Comparison of ENCODE assay signal across 25 cellular contexts in genomic region chr22:30029512-30029911, GRCh38. TPM values are rescaled to one million over a fixed set of nuclear protein-coding genes. Genes with fewer than 3 reads are reported as not detected.
"Had no signal": no experiment of that assay in that cellular context is flagged by ENCODE, and none has a peak within 500 bp of the region (broad histone marks: within the 10 kb centered on the region; RNA-seq: fewer than 3 reads in every experiment).

No MANE protein-coding gene starts in this region.

- ATAC-seq: activated T-cell treated with anti-CD3 and anti-CD28 coated beads, Interleukin-2, amount 50 U/mL, for 4 hours; Panc1; Right ventricle myocardium inferior; T-cell had no signal

- H3K27ac Mint-ChIP-seq: activated CD4-positive, alpha-beta memory T cell treated with anti-CD3 and anti-CD28 coated beads for 36 hours; activated CD4-positive, alpha-beta T cell treated with anti-CD3 and anti-CD28 coated beads, Interleukin-2, amount 10 ng/mL, durations not matched to agents 7 days and 5 days; activated naive CD4-positive, alpha-beta T cell treated with anti-CD3 and anti-CD28 coated beads for 36 hours had no signal

- H3K27me3 Mint-ChIP-seq: activated CD4-positive, alpha-beta memory T cell treated with anti-CD3 and anti-CD28 coated beads for 36 hours; activated CD4-positive, alpha-beta T cell treated with anti-CD3 and anti-CD28 coated beads, Interleukin-2, amount 10 ng/mL, durations not matched to agents 7 days and 5 days; activated naive CD8-positive, alpha-beta T cell; T-cell had no signal

- H3K4me3 Mint-ChIP-seq: activated CD4-positive, alpha-beta memory T cell treated with anti-CD3 and anti-CD28 coated beads for 36 hours; activated CD4-positive, alpha-beta T cell treated with anti-CD3 and anti-CD28 coated beads, Interleukin-2, amount 10 ng/mL, durations not matched to agents 7 days and 5 days; activated naive CD4-positive, alpha-beta T cell treated with anti-CD3 and anti-CD28 coated beads for 36 hours; activated naive CD8-positive, alpha-beta T cell; activated T-cell treated with anti-CD3 and anti-CD28 coated beads, Interleukin-2, amount 50 U/mL, for 4 hours; T-cell had no signal

- H3K4me2 ChIP-seq: KMS-11 had no signal

- H3K27ac ChIP-seq: KMS-11, SK-N-MC, VCaP had no signal

- H3K4me1 Mint-ChIP-seq: T-cell had no signal

- H3K4me3 ChIP-seq: SK-N-MC had no signal

- H3K9ac ChIP-seq: KMS-11 had no signal

- DNase-seq: activated CD4-positive, alpha-beta memory T cell treated with anti-CD3 and anti-CD28 coated beads for 36 hours; activated CD4-positive, alpha-beta T cell treated with anti-CD3 and anti-CD28 coated beads, Interleukin-2, amount 10 ng/mL, durations not matched to agents 7 days and 5 days; activated CD4-positive, CD25-positive, alpha-beta regulatory T cell; activated CD8-positive, alpha-beta memory T cell treated with anti-CD3 and anti-CD28 coated beads for 24 hours; activated gamma-delta T cell; activated naive CD4-positive, alpha-beta T cell treated with anti-CD3 and anti-CD28 coated beads for 36 hours; activated T-cell treated with anti-CD3 and anti-CD28 coated beads, Interleukin-2, amount 50 U/mL, for 4 hours; MV-4-11; NCI-H1105; NCI-H1436 treated with DMSO at 0.1 percent for 48 hours; NCI-H187; NCI-H2081; NCI-H510A treated with DMSO at 0.1 percent for 48 hours; NCI-H69; NK-92 treated with Interleukin-12 subunit alpha and Interleukin-12 subunit beta, amount 100 ng/mL, for 24 hours; OCI-M1; RPMI8226; T-cell had no signal

- H3K9me3 Mint-ChIP-seq: activated CD4-positive, alpha-beta memory T cell treated with anti-CD3 and anti-CD28 coated beads for 36 hours; activated CD4-positive, alpha-beta T cell treated with anti-CD3 and anti-CD28 coated beads, Interleukin-2, amount 10 ng/mL, durations not matched to agents 7 days and 5 days; activated naive CD4-positive, alpha-beta T cell treated with anti-CD3 and anti-CD28 coated beads for 36 hours; activated T-cell treated with anti-CD3 and anti-CD28 coated beads, Interleukin-2, amount 50 U/mL, for 4 hours; T-cell had no signal

RNA-seq across cellular contexts. Expression of gene HORMAD2, which starts 50.8 kb away (rescaled TPM):
- total RNA-seq: activated CD4-positive, alpha-beta memory T cell treated with anti-CD3 and anti-CD28 coated beads for 36 hours; activated CD4-positive, alpha-beta T cell treated with anti-CD3 and anti-CD28 coated beads, Interleukin-2, amount 10 ng/mL, durations not matched to agents 7 days and 5 days; activated naive CD4-positive, alpha-beta T cell treated with anti-CD3 and anti-CD28 coated beads for 36 hours; activated T-cell treated with anti-CD3 and anti-CD28 coated beads, Interleukin-2, amount 50 U/mL, for 4 hours; MCF 10A; Right ventricle myocardium inferior; T-cell had no signal
